ENCODE assay signal across 1 cellular context in the genomic region with DNA sequence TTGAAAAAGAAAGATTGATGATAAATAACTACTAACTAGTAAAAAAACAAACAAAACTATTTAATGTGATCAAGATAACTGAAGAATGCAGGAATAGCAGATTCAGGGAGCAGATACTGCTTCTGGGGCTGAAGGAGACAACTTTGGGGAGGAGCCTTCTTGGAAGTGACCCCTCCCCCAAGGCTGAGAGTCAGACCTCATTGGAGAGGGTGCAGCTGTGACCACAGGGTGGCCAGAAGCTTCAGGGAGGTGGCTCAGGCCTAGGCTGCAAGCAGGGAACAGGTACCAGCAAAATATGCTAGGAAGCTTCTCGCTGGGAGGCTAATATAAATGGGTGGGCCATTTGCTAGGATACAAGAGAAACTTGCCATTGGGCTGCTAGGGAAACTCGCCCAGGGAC.
TF ChIP-seq lines count a peak whose summit lies in the region.

No MANE protein-coding gene starts in this region.

TF ChIP-seq in A549, 52 proteins besides CTCF, POLR2A, EP300 and RAD21 (continued from another document):
- TF ChIP-seq, protein P1, sequence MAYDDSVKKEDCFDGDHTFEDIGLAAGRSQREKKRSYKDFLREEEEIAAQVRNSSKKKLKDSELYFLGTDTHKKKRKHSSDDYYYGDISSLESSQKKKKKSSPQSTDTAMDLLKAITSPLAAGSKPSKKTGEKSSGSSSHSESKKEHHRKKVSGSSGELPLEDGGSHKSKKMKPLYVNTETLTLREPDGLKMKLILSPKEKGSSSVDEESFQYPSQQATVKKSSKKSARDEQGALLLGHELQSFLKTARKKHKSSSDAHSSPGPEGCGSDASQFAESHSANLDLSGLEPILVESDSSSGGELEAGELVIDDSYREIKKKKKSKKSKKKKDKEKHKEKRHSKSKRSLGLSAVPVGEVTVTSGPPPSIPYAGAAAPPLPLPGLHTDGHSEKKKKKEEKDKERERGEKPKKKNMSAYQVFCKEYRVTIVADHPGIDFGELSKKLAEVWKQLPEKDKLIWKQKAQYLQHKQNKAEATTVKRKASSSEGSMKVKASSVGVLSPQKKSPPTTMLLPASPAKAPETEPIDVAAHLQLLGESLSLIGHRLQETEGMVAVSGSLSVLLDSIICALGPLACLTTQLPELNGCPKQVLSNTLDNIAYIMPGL (CRISPR knock-in tag; IDR thresholded peaks at IDR 0.05; ENCODE audit: borderline replicate concordance), result no peak
- TF ChIP-seq, protein P2, sequence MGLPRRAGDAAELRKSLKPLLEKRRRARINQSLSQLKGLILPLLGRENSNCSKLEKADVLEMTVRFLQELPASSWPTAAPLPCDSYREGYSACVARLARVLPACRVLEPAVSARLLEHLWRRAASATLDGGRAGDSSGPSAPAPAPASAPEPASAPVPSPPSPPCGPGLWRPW (IDR thresholded peaks at IDR 0.05), result no peak
- TF ChIP-seq CBX2 (IDR thresholded peaks at IDR 0.05; ENCODE audit: borderline replicate concordance, low read depth), result no peak
- no peak for TF ChIP-seq JUNB (IDR thresholded peaks at IDR 0.05)
